11 cellular contexts compared by ENCODE assay signal in genomic region chr10:112373912-112374338, GRCh38. TPM values are rescaled to one million over a fixed set of nuclear protein-coding genes. Genes with fewer than 3 reads are reported as not detected.
A peak's percentile ranks its signal among the peaks of the same experiment; 100 is the strongest.
DNase-seq lines count a peak whose midpoint lies in the region; FAIRE-seq and TF ChIP-seq lines count a peak whose summit lies in the region.
"Had no signal": no experiment of that assay in that cellular context is flagged by ENCODE, and none has a peak within 500 bp of the region (broad histone marks: within the 10 kb centered on the region; RNA-seq: fewer than 3 reads in every experiment).

ACSL5 (plus strand) TSS chr10:112374116; CDS start chr10:112394947, 20,831 bp downstream.

- DNase-seq in GM12865 (ENCODE audit: low read depth): no peak
- no peak for DNase-seq in right atrium auricular region (ENCODE audit: low spot score)
- peak; percentile 94 for DNase-seq in small intestine
- no peak for DNase-seq in HEK293T (ENCODE audit: extremely low spot score)
- DNase-seq in AG08396 (ENCODE audit: low spot score): no peak
- DNase-seq in NCI-H1092 treated with DMSO at 0.1 percent for 48 hours (lab: John Stamatoyannopoulos, UW): no peak
- DNase-seq in nucleus accumbens (lab: John Stamatoyannopoulos, UW): no peak
- DNase-seq: NCI-H2171 treated with DMSO at 0.1 percent for 48 hours, trophoblast cell had no signal

- H3K36me3 ChIP-seq in SU-DHL-6 (ENCODE audit: low read length) (no peaks in the 10 kb centered on the region), right atrium auricular region (no peaks in the 10 kb centered on the region), small intestine (ENCODE audit: control insufficient read depth in 2 of 2, insufficient read depth in 2 of 2, low read length in 2 of 2) (peaks cover 0 to 2% of the 10 kb centered on the region in 2 donors)

- no peak within 1 kb of the TSS for H3K4me2 ChIP-seq in SU-DHL-6 (ENCODE audit: low read depth, low read length, poor library complexity, severe bottlenecking)

- H3K4me1 ChIP-seq in right atrium auricular region (peaks cover 0 to 20% of the 10 kb centered on the region in 2 donors), small intestine (ENCODE audit: control insufficient read depth in 2 of 2, insufficient read depth in 1 of 2, low read depth in 1 of 2, low read length in 1 of 2) (peaks cover 0 to 10% of the 10 kb centered on the region in 2 donors)

- peaks cover 15% of the 10 kb centered on the region for H3K79me2 ChIP-seq in SU-DHL-6 (ENCODE audit: insufficient read depth, low read length)

- H2AFZ ChIP-seq in SU-DHL-6 (ENCODE audit: low read depth, low read length, severe bottlenecking): peak within 1 kb of the TSS; percentile 97

- TF ChIP-seq CTCF in GM12865 (IDR thresholded peaks at IDR 0.05; ENCODE audit: insufficient read depth, low read depth, low read length, missing control alignments): no peak
- no peak for TF ChIP-seq CTCF in SU-DHL-6 (IDR thresholded peaks at IDR 0.05; ENCODE audit: insufficient read depth, low read length, poor library complexity, severe bottlenecking)
- no peak for TF ChIP-seq CTCF in right atrium auricular region (IDR thresholded peaks at IDR 0.05)

- no peaks in the 10 kb centered on the region for H3K9me2 ChIP-seq in SU-DHL-6 (replicated peaks; ENCODE audit: insufficient read depth, low read length)

- CTCF ChIA-PET in HEK293T (lab: Yijun Ruan, JAX): no interaction called here

- H3K9me3 ChIP-seq in SU-DHL-6 (ENCODE audit: insufficient read depth, low read length) (no peaks in the 10 kb centered on the region), right atrium auricular region (no peaks in the 10 kb centered on the region), small intestine (ENCODE audit: control insufficient read depth, low read depth) (no peaks in the 10 kb centered on the region)

- H4K20me1 ChIP-seq in SU-DHL-6 (ENCODE audit: low read depth, low read length): no peaks in the 10 kb centered on the region

- H3K27me3 ChIP-seq in SU-DHL-6 (ENCODE audit: low read length) (no peaks in the 10 kb centered on the region), right atrium auricular region (no peaks in the 10 kb centered on the region), small intestine (ENCODE audit: control insufficient read depth in 2 of 2, insufficient read depth in 2 of 2, low read length in 2 of 2) (no peaks in the 10 kb centered on the region)

- POLR2A ChIA-PET in HEK293T (lab: Yijun Ruan, JAX): no interaction called here

- 13 to 70% (median 37%) methylated on average over 4 of the region's 4 CpGs for WGBS in small intestine, 3 donors

- H3K4me3 ChIP-seq in GM12865 (ENCODE audit: low read depth, low read length) (peak within 1 kb of the TSS; percentile 92), SU-DHL-6 (ENCODE audit: insufficient read depth, low read length, poor library complexity, severe bottlenecking) (no peak within 1 kb of the TSS), right atrium auricular region (no peak within 1 kb of the TSS), small intestine (ENCODE audit: low read depth in 1 of 2, low read length in 2 of 2) (peak within 1 kb of the TSS in 1 of 2 donors; percentile 80)

- no peaks in the 10 kb centered on the region for H3F3A ChIP-seq in SU-DHL-6 (ENCODE audit: insufficient read depth)

- FAIRE-seq in small intestine (lab: Jason Lieb, UNC): no peak
- FAIRE-seq: G401.6 had no signal

- H3K27ac ChIP-seq in SU-DHL-6 (ENCODE audit: low read depth, low read length) (no peak within 1 kb of the TSS), right atrium auricular region (peak within 1 kb of the TSS; percentile 64 to 66), small intestine (ENCODE audit: low read depth in 1 of 2, low read length in 1 of 2) (peak within 1 kb of the TSS; percentile 98)

- no peak within 1 kb of the TSS for H3K9ac ChIP-seq in SU-DHL-6 (ENCODE audit: low read length)

TF ChIP-seq in HEK293T, 16 proteins besides CTCF, POLR2A, EP300 and RAD21:
- TF ChIP-seq SP1 (IDR thresholded peaks at IDR 0.05) (no peak), FOXK2 (IDR thresholded peaks at IDR 0.05) (no peak), L3MBTL2 (conservative IDR thresholded peaks at IDR 0.05) (no peak), FOXA1 (IDR thresholded peaks at IDR 0.05) (no peak), ARNT (IDR thresholded peaks at IDR 0.05) (no peak), SUZ12 (IDR thresholded peaks at IDR 0.05) (no peak), ZNF384 (IDR thresholded peaks at IDR 0.05) (no peak), BHLHE40 (IDR thresholded peaks at IDR 0.05; ENCODE audit: borderline replicate concordance) (no peak)

RNA-seq across cellular contexts. Expression of gene ACSL5, which starts in this region (rescaled TPM):
- total RNA-seq in right atrium auricular region: 10 to 100 TPM in 1 of 2 donors, 1 to 10 TPM in 1; 9.2 to 12.0 TPM
- polyA plus RNA-seq in small intestine: 100 to 1,000 TPM; 163 to 425 (median 338) TPM
